In genomic region chr2:241507430-241508239, GRCh38 we compare ENCODE assay signal across 8 cellular contexts. TPM values are rescaled to one million over a fixed set of nuclear protein-coding genes. Genes with fewer than 3 reads are reported as not detected.
A peak's percentile ranks its signal among the peaks of the same experiment; 100 is the strongest.
DNase-seq lines count a peak whose midpoint lies in the region; ATAC-seq and TF ChIP-seq lines count a peak whose summit lies in the region.

No MANE protein-coding gene starts in this region.

- H3K27ac ChIP-seq in SJCRH30, result peak overlapping the region; percentile 31

- DNase-seq in AG09309 (ENCODE audit: low read depth) (no peak), SJCRH30 (peak; percentile 73 to 74), astrocyte of the spinal cord (ENCODE audit: low read depth, low spot score) (peak; percentile 35), cerebellum (ENCODE audit: low spot score) (no peak)
- DNase-seq in stimulated activated CD4-positive, alpha-beta T cell treated with anti-CD3 and anti-CD28 coated beads, Interleukin-12 subunit alpha, Interleukin-12 subunit beta, amount 100 ng/mL, for 4 hours, result peak; percentile 33

- H3K4me3 ChIP-seq in AG09309 (ENCODE audit: control insufficient read depth, low read depth, low read length), result peak overlapping the region; percentile 79
- H3K4me3 ChIP-seq in SJCRH30, result peak overlapping the region; percentile 69
- peak overlapping the region; percentile 76 for H3K4me3 ChIP-seq in astrocyte of the spinal cord (ENCODE audit: low read depth, low read length)
- peak overlapping the region; percentile 84 for H3K4me3 ChIP-seq in iPS-18c (ENCODE audit: insufficient read depth, low read depth, low read length)

- H3K27me3 ChIP-seq in SJCRH30, result no peaks in the 10 kb centered on the region

- ATAC-seq in GM18519 (IDR thresholded peaks at IDR 0.05; ENCODE audit: low FRiP score, unreplicated experiment) (peak; percentile 5), HG03066 (IDR thresholded peaks at IDR 0.05; ENCODE audit: low read depth, unreplicated experiment) (peak; percentile 25)

- H3K36me3 ChIP-seq in SJCRH30, result peaks cover 4% of the 10 kb centered on the region; the same call in 1 of the 2 replicates

- in situ Hi-C loops in astrocyte of the spinal cord (cut with HindIII; ENCODE audit: low sequenced_read_pairs), result no loop called here

- H3K4me1 ChIP-seq in SJCRH30, result peaks cover 22% of the 10 kb centered on the region

- peak; percentile 35 for TF ChIP-seq CTCF in AG09309 (IDR thresholded peaks at IDR 0.05; ENCODE audit: control insufficient read depth, insufficient read depth, low read depth, low read length, missing control alignments)
- TF ChIP-seq CTCF in astrocyte of the spinal cord (IDR thresholded peaks at IDR 0.05; ENCODE audit: low read depth, low read length), result peak; percentile 26

- no peaks in the 10 kb centered on the region for H3K9me3 ChIP-seq in SJCRH30 (replicated peaks)
- no peaks in the 10 kb centered on the region for H3K9me3 ChIP-seq in iPS-18c (ENCODE audit: control insufficient read depth, insufficient read depth, low read length)

RNA-seq across cellular contexts. Expression of gene STK25, which starts 0.7 kb away (rescaled TPM):
- 132 and 171 TPM in 2 replicates for total RNA-seq in SJCRH30 (2014; rRNA removed; shearing (Covaris generic))
- 160 TPM for total RNA-seq in cerebellum

RNA-seq across cellular contexts. Expression of gene BOK, which starts 50.9 kb away (rescaled TPM):
- 6.6 and 7.3 TPM in 2 replicates for total RNA-seq in SJCRH30 (2014; rRNA removed; shearing (Covaris generic))
- total RNA-seq in cerebellum, result 19.1 TPM

Comparison
In these comparisons a context has a peak if more than half of its experiments do, and no peak if none do; other contexts are left out.
1. DNase-seq: peak in SJCRH30 (2 of 2), astrocyte of the spinal cord (single experiment) and stimulated activated CD4-positive, alpha-beta T cell treated with anti-CD3 and anti-CD28 coated beads, Interleukin-12 subunit alpha, Interleukin-12 subunit beta, amount 100 ng/mL, for 4 hours (single experiment); none in AG09309 (single experiment) and cerebellum (single experiment).
2. Peak in every context shown above with its lines, with median percentiles within 50 percentile points of each other: H3K4me3 ChIP-seq.